28 cellular contexts compared by ENCODE assay signal in the genomic region with DNA sequence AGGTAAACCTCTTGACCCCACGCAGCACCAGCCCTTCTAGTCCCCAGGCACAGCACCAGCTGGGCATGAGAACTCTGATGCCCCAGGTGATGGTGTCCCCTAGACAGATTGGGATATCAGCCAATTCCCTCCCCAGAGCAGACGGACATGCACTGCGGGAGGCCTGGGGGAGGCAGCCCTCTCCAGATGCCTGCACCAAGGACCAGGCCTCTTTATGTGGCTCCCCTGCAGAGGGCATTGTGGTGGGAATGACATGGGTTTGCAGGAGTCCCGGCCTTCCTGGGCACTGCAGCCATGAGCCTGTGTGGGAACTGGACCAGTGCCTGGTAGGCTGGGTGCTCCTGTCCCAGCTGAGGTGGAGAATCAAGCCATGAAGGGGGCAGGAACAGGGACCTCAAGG. TPM values are rescaled to one million over a fixed set of nuclear protein-coding genes. Genes with fewer than 3 reads are reported as not detected.
DNase-seq lines count a peak whose midpoint lies in the region; ATAC-seq and TF ChIP-seq lines count a peak whose summit lies in the region.
"Had no signal": no experiment of that assay in that cellular context is flagged by ENCODE, and none has a peak within 500 bp of the region (broad histone marks: within the 10 kb centered on the region; RNA-seq: fewer than 3 reads in every experiment).

No MANE protein-coding gene starts in this region.

- H2BK120ac ChIP-seq in mesendoderm (ENCODE audit: low read depth, low read length), result no peak overlapping the region

- H3K4me3 Mint-ChIP-seq in CD14-positive monocyte, result no peak overlapping the region
- H3K4me3 Mint-ChIP-seq: activated naive CD4-positive, alpha-beta T cell treated with anti-CD3 and anti-CD28 coated beads for 36 hours; CD8-positive, alpha-beta T cell had no signal

- H3K36me3 Mint-ChIP-seq in CD14-positive monocyte, result peaks cover 78 to 97% of the 10 kb centered on the region in 2 donors

- H3K56ac ChIP-seq in mesendoderm (ENCODE audit: low read length), result no peak overlapping the region

- peak overlapping the region; percentile 56 for H3K23ac ChIP-seq in mesendoderm (ENCODE audit: low read length)

- POLR2A ChIA-PET in HEK293T (lab: Yijun Ruan, JAX) (interaction anchor here (1.0 kb wide), 1 partner anchor 10 kb away, joined by 3 read pairs; no protein-coding TSS in a partner anchor), Panc1 (lab: Charles Lee) (no interaction called here)

- H3K4me3 ChIP-seq in Panc1 (ENCODE audit: low read depth in 2 of 2, low read length in 2 of 2) (no peak overlapping the region), mesendoderm (ENCODE audit: low read length) (no peak overlapping the region)
- H3K4me3 ChIP-seq: GM23248, lung, Peyer's patch, SJSA1, skin epidermis had no signal

- BruUV-seq in Panc1 (replicated peaks; lab: Mats Ljungman, UMichigan), result no TSS peak

- no peaks in the 10 kb centered on the region for H3K4me1 Mint-ChIP-seq in CD14-positive monocyte

- in situ Hi-C loops in Panc1 (cut with HindIII; ENCODE audit: low pct_unique_long_range_greater_than_20kb, low sequenced_read_pairs), result loop anchor here (25.0 kb wide), 1 partner anchor 114 kb away; no protein-coding TSS in a partner anchor

- H2AK5ac ChIP-seq in mesendoderm (ENCODE audit: low read length), result no peak overlapping the region

- TF ChIP-seq CTCF in CD14-positive monocyte (IDR thresholded peaks at IDR 0.05) (no peak), Panc1 (IDR thresholded peaks at IDR 0.05) (no peak), omental fat pad (IDR thresholded peaks at IDR 0.05) (no peak)

- no peaks in the 10 kb centered on the region for H3K27me3 ChIP-seq in Panc1 (ENCODE audit: control insufficient read depth, insufficient read depth, low read length)
- no peaks in the 10 kb centered on the region for H3K27me3 ChIP-seq in mesendoderm (ENCODE audit: insufficient read depth, low read length, poor library complexity)
- H3K27me3 ChIP-seq: neutrophil, Peyer's patch, SJSA1 had no signal

- no peak overlapping the region for H4K8ac ChIP-seq in mesendoderm (ENCODE audit: low read depth, low read length)

- no peak overlapping the region for H2BK15ac ChIP-seq in mesendoderm (replicated peaks; ENCODE audit: low read depth)

- H3K4me2 ChIP-seq in mesendoderm (ENCODE audit: low read length), result no peak overlapping the region

- no peaks in the 10 kb centered on the region for H3K9me3 Mint-ChIP-seq in CD14-positive monocyte
- H3K9me3 Mint-ChIP-seq: activated naive CD4-positive, alpha-beta T cell treated with anti-CD3 and anti-CD28 coated beads for 36 hours; CD8-positive, alpha-beta T cell had no signal

- H3K27ac ChIP-seq in Panc1 (ENCODE audit: low read length), result no peak overlapping the region
- H3K27ac ChIP-seq in mesendoderm (ENCODE audit: low read depth, low read length), result no peak overlapping the region
- H3K27ac ChIP-seq: GM23248, neutrophil, Peyer's patch, SJSA1, skin epidermis had no signal

- no peaks in the 10 kb centered on the region for H3K9me3 ChIP-seq in Panc1 (ENCODE audit: control insufficient read depth, insufficient read depth, low read depth, low read length)
- H3K9me3 ChIP-seq: neutrophil, Peyer's patch, SJSA1 had no signal

- DNase-seq in CD14-positive monocyte (ENCODE audit: low spot score), result no peak
- DNase-seq in HEK293T (ENCODE audit: extremely low spot score), result no peak
- DNase-seq in Panc1 (ENCODE audit: low read depth, low spot score), result no peak
- DNase-seq in mesendoderm, result no peak
- DNase-seq in 8988T, result no peak
- DNase-seq in left ventricle myocardium superior, result no peak
- DNase-seq in effector CD8-positive, alpha-beta T cell (lab: John Stamatoyannopoulos, UW), result no peak
- no peak for DNase-seq in omental fat pad (ENCODE audit: low spot score)
- DNase-seq: activated CD4-positive, alpha-beta T cell treated with anti-CD3 and anti-CD28 coated beads for 4 hours; activated naive CD4-positive, alpha-beta T cell treated with anti-CD3 and anti-CD28 coated beads for 36 hours; activated T-cell treated with anti-CD3 and anti-CD28 coated beads, Interleukin-2, amount 50 U/mL, for 48 hours; CD8-positive, alpha-beta T cell; DMS79; effector CD4-positive, alpha-beta T cell; foreskin melanocyte; GM23248; KBM-7; kidney; NCI-H187; NK-92 treated with Interleukin-12 subunit alpha and Interleukin-12 subunit beta, amount 100 ng/mL, for 24 hours; Peyer's patch; stimulated activated CD4-positive, alpha-beta T cell treated with anti-CD3 and anti-CD28 coated beads, Interleukin-2, amount 100 ng/mL, for 24 hours; stimulated activated naive CD4-positive, alpha-beta T cell; T-helper 1 cell had no signal

- H3K27ac Mint-ChIP-seq in CD14-positive monocyte, result peak overlapping the region in 4 of 7 donors; percentile 19 to 72 (median 38)
- H3K27ac Mint-ChIP-seq: activated naive CD4-positive, alpha-beta T cell treated with anti-CD3 and anti-CD28 coated beads for 36 hours; CD8-positive, alpha-beta T cell had no signal

- CTCF ChIA-PET in HEK293T (lab: Yijun Ruan, JAX) (no interaction called here), Panc1 (lab: Charles Lee) (no interaction called here)

- 0 out of 2 replicates have a peak, but pooled peaks have one; percentile 19 for ATAC-seq in Panc1
- ATAC-seq in left ventricle myocardium superior, result no peak
- no peak for ATAC-seq in omental fat pad (ENCODE audit: low FRiP score)
- ATAC-seq: CD8-positive, alpha-beta T cell had no signal

- H3K18ac ChIP-seq in mesendoderm (ENCODE audit: low read length), result no peak overlapping the region

- H3K4ac ChIP-seq in mesendoderm (ENCODE audit: low read depth, low read length), result no peak overlapping the region

- no peak overlapping the region for H3K9ac ChIP-seq in mesendoderm (ENCODE audit: low read length)
- H3K9ac ChIP-seq: GM23248 had no signal

- H2BK5ac ChIP-seq in mesendoderm (ENCODE audit: low read length), result no peak overlapping the region

- no peak overlapping the region for H4K5ac ChIP-seq in mesendoderm (ENCODE audit: low read length)

- intact Hi-C loops in CD14-positive monocyte (cut with micrococcal nuclease), result no loop called here
- intact Hi-C loops in Panc1 (cut with micrococcal nuclease; ENCODE audit: unreplicated experiment), result no loop called here
- intact Hi-C loops in left ventricle myocardium superior (cut with micrococcal nuclease), result no loop called here

- H3K4me1 ChIP-seq in Panc1 (ENCODE audit: control insufficient read depth, insufficient read depth, low read length) (no peaks in the 10 kb centered on the region), mesendoderm (ENCODE audit: control insufficient read depth, low read depth, low read length) (peaks cover 9% of the 10 kb centered on the region)
- H3K4me1 ChIP-seq: Peyer's patch had no signal

- no peaks in the 10 kb centered on the region for H3K79me1 ChIP-seq in mesendoderm (ENCODE audit: low read length)

- no peaks in the 10 kb centered on the region for H3K79me2 ChIP-seq in mesendoderm (ENCODE audit: control insufficient read depth, insufficient read depth, low read length)

- no peaks in the 10 kb centered on the region for H3K27me3 Mint-ChIP-seq in CD14-positive monocyte (ENCODE audit: low read depth in 3 of 3)

- WGBS in mesendoderm (ENCODE audit: extremely low coverage, insufficient coverage, low lambda C conversion rate), result no CpG with 5 or more reads among the region's 4 CpGs

- H3K36me3 ChIP-seq in Panc1 (ENCODE audit: control insufficient read depth, insufficient read depth, low read length), result 0 out of 2 replicates have a peak, but pooled peaks cover 2% of the 10 kb centered on the region
- H3K36me3 ChIP-seq in mesendoderm (ENCODE audit: control insufficient read depth, insufficient read depth, low read length), result no peaks in the 10 kb centered on the region

TF ChIP-seq in HEK293T, 16 proteins besides CTCF, POLR2A, EP300 and RAD21:
- TF ChIP-seq HDGF (IDR thresholded peaks at IDR 0.05; ENCODE audit: borderline replicate concordance), result 0 out of 2 replicates have a peak, but pooled peaks have one; percentile 54
- TF ChIP-seq BHLHE40 (IDR thresholded peaks at IDR 0.05; ENCODE audit: borderline replicate concordance), result no peak
- TF ChIP-seq ELF4 (IDR thresholded peaks at IDR 0.05), result no peak
- no peak for TF ChIP-seq NFRKB (IDR thresholded peaks at IDR 0.05)
- TF ChIP-seq SP1 (IDR thresholded peaks at IDR 0.05), result no peak

RNA-seq across cellular contexts. Expression of a gene that starts 25.9 kb away (rescaled TPM):
- polyA plus RNA-seq in CD14-positive monocyte, result 10 to 100 TPM; 28.8 to 37.2 TPM
- 28.9 TPM for total RNA-seq in Panc1 (2021; ENCODE audit: unreplicated experiment)
- 27.9 TPM for polyA plus RNA-seq in Panc1 (2012; ENCODE audit: insufficient read length)
- 12.7 TPM for polyA plus RNA-seq in mesendoderm (2013, experiment 1 of 2)
- 15.2 TPM for polyA plus RNA-seq in mesendoderm (2013, experiment 2 of 2)
- 18.5 TPM for total RNA-seq in left ventricle myocardium superior
- total RNA-seq in omental fat pad, result 10 to 100 TPM; 22.9 to 67.3 (median 32.4) TPM

RNA-seq across cellular contexts. Expression of a gene that starts 55.9 kb away (rescaled TPM):
- 1 to 10 TPM; 9.0 to 9.5 TPM for polyA plus RNA-seq in CD14-positive monocyte
- total RNA-seq in Panc1 (2021; ENCODE audit: unreplicated experiment), result 29.1 TPM
- 16.8 TPM for polyA plus RNA-seq in Panc1 (2012; ENCODE audit: insufficient read length)
- 21.9 TPM for polyA plus RNA-seq in mesendoderm (2013, experiment 1 of 2)
- 23.7 TPM for polyA plus RNA-seq in mesendoderm (2013, experiment 2 of 2)
- 13.1 TPM for total RNA-seq in left ventricle myocardium superior
- total RNA-seq in omental fat pad, result 10 to 100 TPM; 17.5 to 45.4 (median 21.3) TPM

RNA-seq across cellular contexts. Expression of a gene that starts 59.3 kb away (rescaled TPM):
- 100 to 1,000 TPM; 118 to 148 TPM for polyA plus RNA-seq in CD14-positive monocyte
- total RNA-seq in Panc1 (2021; ENCODE audit: unreplicated experiment) (122 TPM), left ventricle myocardium superior (80.5 TPM), omental fat pad (10 to 100 TPM; 29.0 to 46.8 (median 35.1) TPM)
- polyA plus RNA-seq in Panc1 (2012; ENCODE audit: insufficient read length), result 66.1 TPM
- 35.4 TPM for polyA plus RNA-seq in mesendoderm (2013, experiment 1 of 2)
- 37.6 TPM for polyA plus RNA-seq in mesendoderm (2013, experiment 2 of 2)
